8 cellular contexts compared by ENCODE assay signal in the genomic region with DNA sequence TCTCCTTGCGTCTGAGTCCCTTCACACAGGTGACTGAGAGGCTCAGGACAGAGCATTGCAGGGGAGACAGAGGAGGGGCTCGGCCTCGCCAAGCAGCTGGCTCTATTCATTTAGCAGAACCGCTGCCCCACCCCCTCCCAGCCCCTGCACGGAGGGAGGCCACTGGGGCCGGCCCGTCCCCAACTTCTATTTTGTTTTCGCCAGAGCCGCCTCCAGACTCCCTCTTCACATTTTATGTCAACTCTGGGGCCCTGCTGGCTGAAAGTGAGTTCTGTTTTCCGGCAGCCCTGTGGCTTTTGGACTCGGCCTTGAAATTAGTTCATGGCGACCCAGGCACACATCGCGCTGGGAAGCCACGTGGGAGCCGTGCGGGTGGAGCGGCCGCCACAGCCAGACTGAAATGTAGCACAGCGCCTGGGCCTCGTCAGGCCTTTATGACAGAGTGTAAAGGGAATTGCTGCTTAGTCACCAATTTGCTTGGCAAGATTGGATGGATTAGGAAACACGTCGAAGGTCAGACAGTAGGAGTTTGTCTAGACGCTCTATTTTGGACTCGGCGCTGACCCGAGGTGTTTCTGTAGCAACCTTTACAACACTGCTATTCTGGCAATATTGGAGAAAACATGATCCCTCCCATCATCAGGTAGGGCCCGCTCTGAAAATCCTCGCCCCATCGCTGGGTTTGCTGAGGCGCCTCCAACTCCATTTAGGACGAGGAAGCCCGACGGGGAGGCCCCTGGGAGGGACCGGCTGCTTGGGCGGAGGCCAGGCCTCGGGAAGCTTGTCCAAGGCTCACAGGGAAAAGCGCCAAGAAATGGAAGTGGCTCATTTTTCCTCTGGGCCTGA.
A peak's percentile ranks its signal among the peaks of the same experiment; 100 is the strongest.
DNase-seq lines count a peak whose midpoint lies in the region; ATAC-seq and TF ChIP-seq lines count a peak whose summit lies in the region.

No MANE protein-coding gene starts in this region.

- H3K27ac Mint-ChIP-seq in stimulated activated naive CD8-positive, alpha-beta T cell treated with anti-CD3 and anti-CD28 coated beads, Interleukin-15, amount 100 ng/mL, for 72 hours, result no peak overlapping the region

- peaks cover 6 to 10% of the 10 kb centered on the region in 2 donors for H3K9me3 Mint-ChIP-seq in stimulated activated naive CD8-positive, alpha-beta T cell treated with anti-CD3 and anti-CD28 coated beads, Interleukin-15, amount 100 ng/mL, for 72 hours

- no peak overlapping the region for H3K9ac ChIP-seq in liver (ENCODE audit: low read depth in 1 of 2, low read length in 2 of 2)

- DNase-seq in MG63 (peak; percentile 87), dedifferentiated amniotic fluid mesenchymal stem cell (ENCODE audit: extremely low spot score) (peak; percentile 67), thoracic aorta (ENCODE audit: low spot score) (peak; percentile 89), Kasumi-1 (lab: John Stamatoyannopoulos, UW) (no peak)
- no peak for DNase-seq in stimulated activated naive CD8-positive, alpha-beta T cell treated with anti-CD3 and anti-CD28 coated beads, Interleukin-15, amount 100 ng/mL, for 72 hours

- WGBS in liver, result 58% methylated on average over 38 of the region's 38 CpGs

- H3K36me3 ChIP-seq in MG63 (no peaks in the 10 kb centered on the region), liver (ENCODE audit: control insufficient read depth in 4 of 4, insufficient read depth in 3 of 4, low read depth in 1 of 4, low read length in 3 of 4) (no peaks in the 10 kb centered on the region), thoracic aorta (no peaks in the 10 kb centered on the region)

- H3K27me3 Mint-ChIP-seq in stimulated activated naive CD8-positive, alpha-beta T cell treated with anti-CD3 and anti-CD28 coated beads, Interleukin-15, amount 100 ng/mL, for 72 hours, result peaks cover 7% of the 10 kb centered on the region

- TF ChIP-seq CTCF in liver (IDR thresholded peaks at IDR 0.05; ENCODE audit: low read depth, low read length, missing input control), result no peak
- TF ChIP-seq CTCF in thoracic aorta (IDR thresholded peaks at IDR 0.05), result peak; percentile 45

- H3K4me1 ChIP-seq in liver (ENCODE audit: control insufficient read depth in 4 of 4, insufficient read depth in 4 of 4, low read length in 3 of 4), result no peaks in the 10 kb centered on the region
- peaks cover 19 to 43% of the 10 kb centered on the region in 2 donors for H3K4me1 ChIP-seq in thoracic aorta (ENCODE audit: control insufficient read depth in 1 of 2, low read depth in 2 of 2)

- 0 out of 2 replicates have a peak, but pooled peaks cover 4% of the 10 kb centered on the region for H3K9me3 ChIP-seq in MG63
- H3K9me3 ChIP-seq in liver (ENCODE audit: control insufficient read depth in 4 of 4, low read length in 3 of 4), result no peaks in the 10 kb centered on the region
- no peaks in the 10 kb centered on the region for H3K9me3 ChIP-seq in thoracic aorta

- H3K27me3 ChIP-seq in MG63 (no peaks in the 10 kb centered on the region), liver (ENCODE audit: control insufficient read depth in 4 of 4, insufficient read depth in 4 of 4, low read length in 3 of 4) (no peaks in the 10 kb centered on the region), thoracic aorta (replicated peaks; ENCODE audit: insufficient read depth) (no peaks in the 10 kb centered on the region)

- no peak overlapping the region for H3K4me3 Mint-ChIP-seq in stimulated activated naive CD8-positive, alpha-beta T cell treated with anti-CD3 and anti-CD28 coated beads, Interleukin-15, amount 100 ng/mL, for 72 hours

- TF ChIP-seq RAD21 in liver (IDR thresholded peaks at IDR 0.05), result no peak

- H3K4me1 Mint-ChIP-seq in stimulated activated naive CD8-positive, alpha-beta T cell treated with anti-CD3 and anti-CD28 coated beads, Interleukin-15, amount 100 ng/mL, for 72 hours, result no peaks in the 10 kb centered on the region

- no peak overlapping the region for H3K4me3 ChIP-seq in MG63
- no peak overlapping the region for H3K4me3 ChIP-seq in liver (ENCODE audit: low read depth in 1 of 3, low read length in 3 of 3)
- peak overlapping the region; percentile 55 for H3K4me3 ChIP-seq in thoracic aorta

- H3K27ac ChIP-seq in liver (ENCODE audit: low read depth in 1 of 2, low read length in 2 of 2) (no peak overlapping the region), thoracic aorta (peak overlapping the region; percentile 96 to 97)

- ATAC-seq in thoracic aorta (ENCODE audit: insufficient number of reproducible peaks, low FRiP score, low read depth) (peak; percentile 93), GM19455 (IDR thresholded peaks at IDR 0.05; ENCODE audit: unreplicated experiment) (no peak), GM18909 (IDR thresholded peaks at IDR 0.05; ENCODE audit: poor library complexity, unreplicated experiment) (no peak)
- no peak for ATAC-seq in stimulated activated naive CD8-positive, alpha-beta T cell treated with anti-CD3 and anti-CD28 coated beads, Interleukin-15, amount 100 ng/mL, for 72 hours

TF ChIP-seq in liver, 16 proteins besides CTCF, POLR2A, EP300 and RAD21:
- peak; percentile 54 for TF ChIP-seq NR2F2 (IDR thresholded peaks at IDR 0.05)
- TF ChIP-seq EGR1 (IDR thresholded peaks at IDR 0.05; ENCODE audit: low read depth in 2 of 2), result no peak

Comparison
In these comparisons a context has a peak if more than half of its experiments do, and no peak if none do; other contexts are left out.
1. DNase-seq: peak in MG63 (single experiment), dedifferentiated amniotic fluid mesenchymal stem cell (single experiment) and thoracic aorta (single experiment); none in Kasumi-1 (0 of 2) and stimulated activated naive CD8-positive, alpha-beta T cell treated with anti-CD3 and anti-CD28 coated beads, Interleukin-15, amount 100 ng/mL, for 72 hours (0 of 2).
2. H3K27ac ChIP-seq: peak in thoracic aorta (2 of 2); none in liver (0 of 2).